Comparison of ENCODE assay signal across 1 cellular context in genomic region chrX:19017271-19017670, GRCh38.
TF ChIP-seq lines count a peak whose summit lies in the region.

No MANE protein-coding gene starts in this region.

TF ChIP-seq in WTC11, 78 proteins besides CTCF, POLR2A, EP300 and RAD21 (continued from another document):
- TF ChIP-seq ZNF138 (CRISPR knock-in tag; conservative IDR thresholded peaks at IDR 0.05) = no peak
- no peak for TF ChIP-seq ZNF219 (CRISPR knock-in tag; IDR thresholded peaks at IDR 0.05; ENCODE audit: borderline replicate concordance)
- no peak for TF ChIP-seq NR1H2 (CRISPR knock-in tag; IDR thresholded peaks at IDR 0.05)
